In genomic region chr15:50797926-50798325, GRCh38 we compare ENCODE assay signal across 1 cellular context.
A peak's percentile ranks its signal among the peaks of the same experiment; 100 is the strongest.
TF ChIP-seq lines count a peak whose summit lies in the region.

No MANE protein-coding gene starts in this region.

TF ChIP-seq in HCT116, 20 proteins besides CTCF, POLR2A, EP300 and RAD21:
- no peak for TF ChIP-seq POLR2AphosphoS5 (IDR thresholded peaks at IDR 0.05; ENCODE audit: low read depth, low read length)
- TF ChIP-seq ZNF274 (IDR thresholded peaks at IDR 0.05; ENCODE audit: low read depth, low read length): no peak
- TF ChIP-seq SP1 (IDR thresholded peaks at IDR 0.05; ENCODE audit: low read depth): peak; percentile 27; the same call in 1 of the 2 replicates
- no peak for TF ChIP-seq SIN3A (IDR thresholded peaks at IDR 0.05; ENCODE audit: low read depth)
- TF ChIP-seq JUND (IDR thresholded peaks at IDR 0.05): no peak
- no peak for TF ChIP-seq ELF1 (IDR thresholded peaks at IDR 0.05; ENCODE audit: borderline replicate concordance, low read depth)
- no peak for TF ChIP-seq ZBTB33 (IDR thresholded peaks at IDR 0.05; ENCODE audit: extremely low read depth, insufficient replicate concordance, low read length)
